ENCODE assay signal across 8 cellular contexts in the genomic region with DNA sequence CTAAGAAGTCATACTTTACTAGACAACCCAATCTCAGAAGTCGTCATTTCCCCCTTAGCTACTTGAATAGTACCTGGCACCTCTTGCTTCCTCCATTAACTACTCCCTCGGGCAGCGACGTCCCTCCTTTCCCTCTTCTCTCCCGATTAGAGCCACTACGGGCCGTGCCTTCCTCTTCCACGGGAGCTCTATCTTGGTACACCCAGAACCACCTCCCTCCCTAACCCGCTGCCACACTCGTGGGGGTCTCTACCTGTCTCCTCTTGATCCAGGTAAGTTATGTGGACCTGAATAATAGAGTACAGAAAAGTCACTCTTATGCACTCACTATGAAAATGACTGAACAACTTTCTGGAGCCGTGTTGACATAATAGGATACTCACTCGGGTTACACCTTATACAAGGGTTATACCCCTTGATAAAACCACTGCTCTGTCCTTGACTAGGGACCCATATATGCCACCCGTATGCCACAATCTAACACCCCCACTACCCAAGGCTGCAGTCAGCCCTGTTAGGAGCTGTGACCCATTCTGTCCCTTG. TPM values are rescaled to one million over a fixed set of nuclear protein-coding genes. Genes with fewer than 3 reads are reported as not detected.
DNase-seq lines count a peak whose midpoint lies in the region; ATAC-seq and TF ChIP-seq lines count a peak whose summit lies in the region.

No MANE protein-coding gene starts in this region.

- no peaks in the 10 kb centered on the region for H3K9me3 Mint-ChIP-seq in CD8-positive, alpha-beta T cell

- POLR2A ChIA-PET in CD8-positive, alpha-beta T cell (lab: Charles Lee) = interaction anchor here (0.6 to 1.4 kb wide), 5 partner anchors 8 to 233 kb away, joined by 3 to 7 read pairs (median 3); partner anchors contain the start of genes KATNAL2 and PIAS2

- peak; percentile 10 for ATAC-seq in CD8-positive, alpha-beta T cell
- ATAC-seq in GM21390 (IDR thresholded peaks at IDR 0.05; ENCODE audit: unreplicated experiment) (peak; percentile 5), HG03097 (IDR thresholded peaks at IDR 0.05; ENCODE audit: low FRiP score, unreplicated experiment) (no peak)
- ATAC-seq in stimulated activated naive CD8-positive, alpha-beta T cell treated with anti-CD3 and anti-CD28 coated beads, Interleukin-15, Interleukin-2, amounts not matched to agents 100 U/mL and 50 U/mL, for 24 hours = peak; percentile 8

- CTCF ChIA-PET in CD8-positive, alpha-beta T cell (lab: Charles Lee) = interaction anchor here (0.6 to 0.9 kb wide), 2 partner anchors 9 to 775 kb away, joined by 3 read pairs; no protein-coding TSS in a partner anchor

- peaks cover 34% of the 10 kb centered on the region for H3K36me3 Mint-ChIP-seq in CD8-positive, alpha-beta T cell

- peak overlapping the region; percentile 66 for H3K27ac ChIP-seq in CD8-positive, alpha-beta T cell (ENCODE audit: low read depth, low read length)

- TF ChIP-seq CTCF in CD8-positive, alpha-beta T cell (IDR thresholded peaks at IDR 0.05) = no peak
- TF ChIP-seq CTCF in LNCaP clone FGC (IDR thresholded peaks at IDR 0.05; ENCODE audit: control insufficient read depth, extremely low read depth, insufficient read depth) (no peak), astrocyte of the cerebellum (IDR thresholded peaks at IDR 0.05; ENCODE audit: low read depth, low read length, missing control alignments) (no peak)

- DNase-seq in CD8-positive, alpha-beta T cell = peak in 2 of 7 experiments; percentile 13 to 19
- DNase-seq in LNCaP clone FGC (ENCODE audit: low read depth) (no peak), astrocyte of the cerebellum (ENCODE audit: low read depth) (no peak), islet precursor cell (peak; percentile 55)
- DNase-seq in stimulated activated naive CD8-positive, alpha-beta T cell treated with anti-CD3 and anti-CD28 coated beads, Interleukin-15, Interleukin-2, amounts not matched to agents 100 U/mL and 50 U/mL, for 24 hours = peak; percentile 7
- no peak for DNase-seq in stimulated activated CD4-positive, alpha-beta T cell treated with anti-CD3 and anti-CD28 coated beads, Interleukin-1b, Interleukin-23, amount 100 ng/mL, for 48 hours

- H3K4me1 ChIP-seq in CD8-positive, alpha-beta T cell (ENCODE audit: insufficient read depth, low read length) = peaks cover 22% of the 10 kb centered on the region

- in situ Hi-C loops in astrocyte of the cerebellum (cut with HindIII; ENCODE audit: low sequenced_read_pairs) = no loop called here

- H3K36me3 ChIP-seq in CD8-positive, alpha-beta T cell (ENCODE audit: insufficient read depth, low read length) = peaks cover 5% of the 10 kb centered on the region

- H3K9me3 ChIP-seq in CD8-positive, alpha-beta T cell (ENCODE audit: low read length) = no peaks in the 10 kb centered on the region

- intact Hi-C loops in CD8-positive, alpha-beta T cell (cut with DNase I, micrococcal nuclease) = loop anchor here (1.0 to 10.0 kb wide), 3 partner anchors 25 to 774 kb away; partner anchors contain the start of genes IER3IP1 (in 2 of the 2), KATNAL2 (in 1 of the 2) and PIAS2 (in 1 of the 2)

- H3K4me3 Mint-ChIP-seq in CD8-positive, alpha-beta T cell = peak overlapping the region; percentile 89

- H3K4me3 ChIP-seq in CD8-positive, alpha-beta T cell (ENCODE audit: low read depth, low read length) = peak overlapping the region; percentile 82
- H3K4me3 ChIP-seq in LNCaP clone FGC (ENCODE audit: low read depth, low read length) (peak overlapping the region; percentile 74), astrocyte of the cerebellum (ENCODE audit: low read depth, low read length) (peak overlapping the region; percentile 57)

- peaks cover 47% of the 10 kb centered on the region for H3K4me1 Mint-ChIP-seq in CD8-positive, alpha-beta T cell (ENCODE audit: low read depth)

- H3K27me3 Mint-ChIP-seq in CD8-positive, alpha-beta T cell (ENCODE audit: low read depth) = no peaks in the 10 kb centered on the region

- peak overlapping the region; percentile 94 for H3K27ac Mint-ChIP-seq in CD8-positive, alpha-beta T cell

- no peaks in the 10 kb centered on the region for H3K27me3 ChIP-seq in CD8-positive, alpha-beta T cell (ENCODE audit: insufficient read depth, low read length)

RNA-seq across cellular contexts. Expression of gene HDHD2, which starts 0.6 kb away (rescaled TPM):
- 1 to 10 TPM; 6.6 to 6.8 TPM for total RNA-seq in CD8-positive, alpha-beta T cell

RNA-seq across cellular contexts. Expression of gene IER3IP1, which starts 25.3 kb away (rescaled TPM):
- 1 to 10 TPM; 2.5 to 2.8 TPM for total RNA-seq in CD8-positive, alpha-beta T cell

Comparison
In these comparisons a context has a peak if more than half of its experiments do, and no peak if none do; other contexts are left out.
1. DNase-seq: peak in islet precursor cell (single experiment) and stimulated activated naive CD8-positive, alpha-beta T cell treated with anti-CD3 and anti-CD28 coated beads, Interleukin-15, Interleukin-2, amounts not matched to agents 100 U/mL and 50 U/mL, for 24 hours (single experiment); none in LNCaP clone FGC (single experiment), astrocyte of the cerebellum (single experiment) and stimulated activated CD4-positive, alpha-beta T cell treated with anti-CD3 and anti-CD28 coated beads, Interleukin-1b, Interleukin-23, amount 100 ng/mL, for 48 hours (single experiment).
2. Peak in every context shown above with its lines, with median percentiles within 50 percentile points of each other: H3K4me3 ChIP-seq.